Comparison of ENCODE assay signal across 9 cellular contexts in the genomic region with DNA sequence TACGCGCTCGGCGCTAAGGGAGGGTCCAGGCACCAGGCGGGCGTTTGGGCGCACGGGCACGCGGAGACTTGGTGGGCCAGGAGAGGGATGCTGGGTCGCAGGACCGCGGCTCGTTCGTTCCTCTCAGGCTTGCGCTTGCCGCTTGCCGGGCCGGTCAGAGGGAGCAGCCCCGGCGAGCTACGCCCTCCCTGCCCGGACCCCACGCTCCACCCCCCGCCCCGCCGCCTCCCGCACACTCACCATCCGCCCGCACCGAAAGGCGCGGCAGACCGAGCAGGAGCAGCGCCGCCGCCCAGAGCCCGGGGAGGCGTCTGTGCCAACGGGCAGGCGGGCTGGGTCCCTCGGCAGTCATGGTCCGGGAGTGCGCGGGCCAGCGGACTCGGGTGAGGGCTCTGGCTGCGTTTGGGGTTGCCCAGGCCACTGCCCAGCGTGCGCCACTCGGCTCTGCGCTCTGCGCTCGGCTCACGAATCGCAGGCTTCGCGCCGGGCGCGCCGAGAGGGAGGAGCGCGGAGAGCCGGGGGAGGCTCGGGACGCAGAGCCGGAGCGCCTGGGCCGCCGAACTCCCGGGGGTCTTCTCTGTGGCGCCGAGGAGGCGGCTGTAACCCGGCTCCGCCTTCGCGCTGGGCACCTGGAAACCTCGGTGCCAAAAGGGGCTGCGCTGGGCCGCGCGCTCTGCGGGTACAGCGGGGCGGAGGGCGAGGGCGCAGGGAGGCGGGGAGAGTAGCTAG. TPM values are rescaled to one million over a fixed set of nuclear protein-coding genes. Genes with fewer than 3 reads are reported as not detected.
DNase-seq lines count a peak whose midpoint lies in the region; ATAC-seq, FAIRE-seq and TF ChIP-seq lines count a peak whose summit lies in the region.
"Had no signal": no experiment of that assay in that cellular context is flagged by ENCODE, and none has a peak within 500 bp of the region (broad histone marks: within the 10 kb centered on the region; RNA-seq: fewer than 3 reads in every experiment).

A gene (minus strand): TSS at position 365 of the 729 bp plus-strand sequence. CDS start 13 bp downstream, at position 352.

- ATAC-seq in GM19397 (IDR thresholded peaks at IDR 0.05; ENCODE audit: unreplicated experiment) (no peak), HG02678 (IDR thresholded peaks at IDR 0.05; ENCODE audit: unreplicated experiment) (no peak)

- H3K4me1 Mint-ChIP-seq in IgD-negative memory B cell = peaks cover 10 to 16% (median 13%) of the 10 kb centered on the region in 3 donors

- FAIRE-seq in urothelium cell line (lab: Jason Lieb, UNC) = peak; percentile 30
- FAIRE-seq: colon had no signal

- H3K36me3 Mint-ChIP-seq in IgD-negative memory B cell = peaks cover 2% of the 10 kb centered on the region

- H3K4me3 ChIP-seq in choroid plexus epithelial cell (ENCODE audit: low read depth, low read length) = peak within 1 kb of the TSS; percentile 63

- H3K9me3 Mint-ChIP-seq in IgD-negative memory B cell = no peaks in the 10 kb centered on the region

- DNase-seq in AG20443 (ENCODE audit: low spot score) (peak; percentile 56), choroid plexus epithelial cell (ENCODE audit: low read depth) (peak; percentile 49), lung microvascular endothelial cell (ENCODE audit: low read depth in 2 of 2) (peak; percentile 56 to 57), urothelium cell line (ENCODE audit: low spot score) (peak; percentile 72), NCI-H1048 (lab: John Stamatoyannopoulos, UW) (no peak)

- no peak within 1 kb of the TSS for H3K27ac Mint-ChIP-seq in IgD-negative memory B cell

- no peak for TF ChIP-seq CTCF in choroid plexus epithelial cell (conservative IDR thresholded peaks at IDR 0.05; ENCODE audit: low read depth, low read length)

- H3K27me3 Mint-ChIP-seq in IgD-negative memory B cell = peaks cover 36% of the 10 kb centered on the region

- peak within 1 kb of the TSS in 3 of 4 donors; percentile 56 to 82 (median 63) for H3K4me3 Mint-ChIP-seq in IgD-negative memory B cell

RNA-seq across cellular contexts. Expression of the gene that starts here (rescaled TPM):
- not detected for polyA plus RNA-seq in IgD-negative memory B cell
- total RNA-seq in lung microvascular endothelial cell = under 0.01 and 0.87 TPM in 2 replicates

Comparison
In these comparisons a context has a peak if more than half of its experiments do, and no peak if none do; other contexts are left out.
1. Peak in DNase-seq in lung microvascular endothelial cell; RNA of the gene not detected or under 1 TPM.